Comparison of ENCODE assay signal across 27 cellular contexts in genomic region chr17:37410357-37410756, GRCh38. TPM values are rescaled to one million over a fixed set of nuclear protein-coding genes. Genes with fewer than 3 reads are reported as not detected.
"Had no signal": no experiment of that assay in that cellular context is flagged by ENCODE, and none has a peak within 500 bp of the region (broad histone marks: within the 10 kb centered on the region; RNA-seq: fewer than 3 reads in every experiment).

No MANE protein-coding gene starts in this region.

- H3K27me3 Mint-ChIP-seq: activated naive CD8-positive, alpha-beta T cell; central memory CD8-positive, alpha-beta T cell had no signal

- ATAC-seq: left cardiac atrium, right lobe of liver, upper lobe of right lung, WTC11 had no signal

- H3K27ac Mint-ChIP-seq: WTC11 had no signal

- DNase-seq: activated CD8-positive, alpha-beta memory T cell treated with anti-CD3 and anti-CD28 coated beads, Interleukin-2, amount 50 U/mL, for 48 hours; activated naive CD4-positive, alpha-beta T cell; amniotic stem cell; colonic mucosa; dorsolateral prefrontal cortex; head of caudate nucleus; hypothalamus; left cardiac atrium; occipital lobe; right lobe of liver; SK-N-SH; small intestine; stimulated activated CD4-positive, alpha-beta T cell treated with anti-CD3 and anti-CD28 coated beads, Interleukin-2, amount 100 ng/mL, for 24 hours; stimulated activated naive CD4-positive, alpha-beta T cell; T1000; upper lobe of right lung had no signal

- H3K9me3 Mint-ChIP-seq: central memory CD8-positive, alpha-beta T cell had no signal

- H3K4me3 Mint-ChIP-seq: activated naive CD8-positive, alpha-beta T cell; central memory CD8-positive, alpha-beta T cell; WTC11 had no signal

RNA-seq across cellular contexts. Expression of gene C17orf78, which starts 34.6 kb away (rescaled TPM):
- total RNA-seq: activated CD8-positive, alpha-beta memory T cell treated with anti-CD3 and anti-CD28 coated beads for 36 hours; breast epithelium; colonic mucosa; dorsolateral prefrontal cortex; esophagus muscularis mucosa; gastrocnemius medialis; left cardiac atrium; liver; mononuclear cell; myocyte; occipital lobe; right lobe of liver; thoracic aorta; upper lobe of right lung; WTC11 had no signal
